11 cellular contexts compared by ENCODE assay signal in the genomic region with DNA sequence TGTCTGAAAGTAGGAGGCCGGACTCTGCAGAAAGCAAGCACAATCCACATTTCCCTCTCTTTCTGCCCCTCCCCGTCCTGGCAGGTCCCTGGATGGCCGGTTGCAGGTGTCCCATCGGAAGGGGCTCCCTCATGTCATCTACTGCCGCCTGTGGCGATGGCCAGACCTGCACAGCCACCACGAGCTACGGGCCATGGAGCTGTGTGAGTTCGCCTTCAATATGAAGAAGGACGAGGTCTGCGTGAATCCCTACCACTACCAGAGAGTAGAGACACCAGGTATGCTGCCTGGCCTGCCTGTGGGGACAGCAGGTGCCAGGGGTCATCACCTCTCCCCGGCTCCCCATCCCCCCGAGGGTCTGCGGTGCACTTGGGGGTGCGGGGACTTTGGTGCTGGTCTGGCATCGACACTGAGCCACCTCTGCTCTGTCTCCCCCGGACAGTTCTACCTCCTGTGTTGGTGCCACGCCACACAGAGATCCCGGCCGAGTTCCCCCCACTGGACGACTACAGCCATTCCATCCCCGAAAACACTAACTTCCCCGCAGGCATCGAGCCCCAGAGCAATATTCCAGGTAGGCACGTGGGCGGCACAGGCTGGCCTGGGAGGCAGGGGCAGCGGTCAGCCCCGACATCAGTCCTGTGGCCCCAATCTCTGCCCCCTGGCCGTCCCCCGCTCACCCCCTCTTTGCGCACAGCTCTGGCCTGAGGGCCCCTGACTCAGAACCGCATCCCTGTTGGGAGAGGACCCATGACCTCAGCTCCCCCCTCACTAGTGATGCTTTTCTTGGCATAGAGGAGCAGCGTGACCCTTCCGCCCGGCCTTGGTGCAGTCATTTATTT.
A peak's percentile ranks its signal among the peaks of the same experiment; 100 is the strongest.
DNase-seq lines count a peak whose midpoint lies in the region; ATAC-seq and TF ChIP-seq lines count a peak whose summit lies in the region.
"Had no signal": no experiment of that assay in that cellular context is flagged by ENCODE, and none has a peak within 500 bp of the region (broad histone marks: within the 10 kb centered on the region; RNA-seq: fewer than 3 reads in every experiment).

No MANE protein-coding gene starts in this region.

- peaks cover 8% of the 10 kb centered on the region for H3K36me3 Mint-ChIP-seq in chondrocyte (ENCODE audit: low read depth)

- peaks cover 63% of the 10 kb centered on the region for H3K4me1 Mint-ChIP-seq in chondrocyte (ENCODE audit: low read depth)

- H3K27ac ChIP-seq in HUES6 (ENCODE audit: low read depth, low read length) (peak overlapping the region; percentile 54; the same call in 1 of the 2 replicates), skeletal muscle tissue (ENCODE audit: low read depth, low read length) (peak overlapping the region; percentile 32), colonic mucosa (no peak overlapping the region), transverse colon (peak overlapping the region in 2 of 4 donors; percentile 1 to 41)

- H3K36me3 ChIP-seq in HUES6 (ENCODE audit: control insufficient read depth, insufficient read depth, low read length) (peaks cover 21% of the 10 kb centered on the region), skeletal muscle tissue (ENCODE audit: control insufficient read depth in 3 of 3, insufficient read depth in 3 of 3, low read length in 3 of 3) (peaks cover 9 to 27% (median 19%) of the 10 kb centered on the region in 3 donors), colonic mucosa (no peaks in the 10 kb centered on the region), transverse colon (peaks cover 0 to 3% (median 0%) of the 10 kb centered on the region in 4 donors)

- TF ChIP-seq POLR2A in transverse colon (IDR thresholded peaks at IDR 0.05): no peak

- H3K27me3 ChIP-seq in HUES6 (ENCODE audit: control insufficient read depth, insufficient read depth, low read length) (no peaks in the 10 kb centered on the region), skeletal muscle tissue (ENCODE audit: control insufficient read depth in 3 of 3, insufficient read depth in 3 of 3, low read length in 3 of 3) (no peaks in the 10 kb centered on the region), colonic mucosa (no peaks in the 10 kb centered on the region), transverse colon (no peaks in the 10 kb centered on the region)

- peak; percentile 43 for TF ChIP-seq CTCF in chondrocyte (IDR thresholded peaks at IDR 0.05)
- TF ChIP-seq CTCF in colonic mucosa (IDR thresholded peaks at IDR 0.05): no peak
- TF ChIP-seq CTCF in transverse colon (IDR thresholded peaks at IDR 0.05): no peak

- no peaks in the 10 kb centered on the region for H3K9me3 Mint-ChIP-seq in chondrocyte (ENCODE audit: low read depth)

- peak overlapping the region; percentile 69 for H3K9ac ChIP-seq in HUES6 (ENCODE audit: low read length)
- peak overlapping the region in 1 of 3 donors; percentile 80 for H3K9ac ChIP-seq in skeletal muscle tissue (ENCODE audit: low read depth in 1 of 3, low read length in 3 of 3)
- H3K9ac ChIP-seq in colonic mucosa (ENCODE audit: low read depth in 2 of 2, low read length in 2 of 2): no peak overlapping the region

- H3K9me3 ChIP-seq in HUES6 (ENCODE audit: control insufficient read depth, insufficient read depth, low read depth, low read length) (no peaks in the 10 kb centered on the region), skeletal muscle tissue (ENCODE audit: control insufficient read depth in 3 of 3, low read length in 3 of 3) (no peaks in the 10 kb centered on the region), colonic mucosa (no peaks in the 10 kb centered on the region), transverse colon (no peaks in the 10 kb centered on the region)

- H3K27me3 Mint-ChIP-seq in chondrocyte (ENCODE audit: low read depth): no peaks in the 10 kb centered on the region

- no peak for ATAC-seq in GM18858 (IDR thresholded peaks at IDR 0.05; ENCODE audit: unreplicated experiment)

- DNase-seq in chondrocyte (ENCODE audit: low spot score) (no peak), iPS-NIHi11 (ENCODE audit: low spot score) (peak; percentile 68), colonic mucosa (no peak), NCI-H510A (lab: John Stamatoyannopoulos, UW) (no peak), transverse colon (no peak)
- DNase-seq: DMS 273 treated with DMSO at 0.1 percent for 48 hours, NCI-H526 treated with DMSO at 0.1 percent for 48 hours, occipital lobe had no signal

- no peak for TF ChIP-seq EP300 in transverse colon (IDR thresholded peaks at IDR 0.05; ENCODE audit: low read depth)

- intact Hi-C loops in colonic mucosa (cut with DNase I) (no loop called here), transverse colon (cut with DNase I; ENCODE audit: low total_unique reads) (no loop called here)

- in situ Hi-C loops in transverse colon (cut with MboI; ENCODE audit: low pct_ligation_motif_present in 1 of 4, low pct_unique_long_range_greater_than_20kb in 1 of 4, low sequenced_read_pairs in 3 of 4): no loop called here

- H3K27ac Mint-ChIP-seq in chondrocyte (ENCODE audit: unreplicated experiment): peak overlapping the region; percentile 93

- H3K4me1 ChIP-seq in HUES6 (ENCODE audit: control insufficient read depth, insufficient read depth, low read length): peaks cover 43% of the 10 kb centered on the region
- peaks cover 74 to 84% (median 78%) of the 10 kb centered on the region in 3 donors for H3K4me1 ChIP-seq in skeletal muscle tissue (ENCODE audit: control insufficient read depth in 3 of 3, insufficient read depth in 3 of 3, low read length in 3 of 3)
- peaks cover 6% of the 10 kb centered on the region for H3K4me1 ChIP-seq in colonic mucosa
- H3K4me1 ChIP-seq in transverse colon: peaks cover 0 to 31% (median 15%) of the 10 kb centered on the region in 4 donors

- H3K4me3 Mint-ChIP-seq in chondrocyte (ENCODE audit: unreplicated experiment): peak overlapping the region; percentile 35

- peak overlapping the region; percentile 40 for H3K4me3 ChIP-seq in HUES6 (ENCODE audit: low read depth, low read length)
- peak overlapping the region in 1 of 3 donors; percentile 77 for H3K4me3 ChIP-seq in skeletal muscle tissue (ENCODE audit: low read length in 3 of 3)
- no peak overlapping the region for H3K4me3 ChIP-seq in colonic mucosa
- H3K4me3 ChIP-seq in transverse colon: no peak overlapping the region

- 88 to 95% methylated on average over 4 to 33 of the region's 35 CpGs for WGBS in transverse colon (ENCODE audit: low coverage in 1 of 2), 2 donors
